ENCODE assay signal across 11 cellular contexts in genomic region chr5:175778951-175779475, GRCh38.
A peak's percentile ranks its signal among the peaks of the same experiment; 100 is the strongest.
DNase-seq lines count a peak whose midpoint lies in the region; ATAC-seq lines count a peak whose summit lies in the region.
"Had no signal": no experiment of that assay in that cellular context is flagged by ENCODE, and none has a peak within 500 bp of the region (broad histone marks: within the 10 kb centered on the region; RNA-seq: fewer than 3 reads in every experiment).

No MANE protein-coding gene starts in this region.

- ATAC-seq in GM21717 (IDR thresholded peaks at IDR 0.05; ENCODE audit: unreplicated experiment) (no peak), GM18867 (IDR thresholded peaks at IDR 0.05; ENCODE audit: unreplicated experiment) (no peak)
- ATAC-seq: naive thymus-derived CD4-positive, alpha-beta T cell had no signal

- DNase-seq in DMS 273 treated with DMSO at 0.1 percent for 48 hours (lab: John Stamatoyannopoulos, UW) (peak; percentile 96), NCI-H1092 treated with DMSO at 0.1 percent for 48 hours (lab: John Stamatoyannopoulos, UW) (peak; percentile 94), RPMI7951 (ENCODE audit: low read depth) (peak; percentile 75), iris pigment epithelial cell (ENCODE audit: low read depth) (peak; percentile 15), HuH-7 (ENCODE audit: low spot score) (no peak), SW 1271 (lab: John Stamatoyannopoulos, UW) (no peak)
- DNase-seq: CD8-positive, alpha-beta memory T cell; naive thymus-derived CD4-positive, alpha-beta T cell; stimulated activated CD4-positive, alpha-beta T cell treated with anti-CD3 and anti-CD28 coated beads, Interleukin-4, amount 100 ng/mL, for 24 hours had no signal

Comparison
In these comparisons a context has a peak if more than half of its experiments do, and no peak if none do; other contexts are left out.
1. DNase-seq: peak in DMS 273 treated with DMSO at 0.1 percent for 48 hours (single experiment), NCI-H1092 treated with DMSO at 0.1 percent for 48 hours (single experiment), RPMI7951 (single experiment) and iris pigment epithelial cell (single experiment); none in HuH-7 (single experiment) and SW 1271 (0 of 2).